In the genomic region with DNA sequence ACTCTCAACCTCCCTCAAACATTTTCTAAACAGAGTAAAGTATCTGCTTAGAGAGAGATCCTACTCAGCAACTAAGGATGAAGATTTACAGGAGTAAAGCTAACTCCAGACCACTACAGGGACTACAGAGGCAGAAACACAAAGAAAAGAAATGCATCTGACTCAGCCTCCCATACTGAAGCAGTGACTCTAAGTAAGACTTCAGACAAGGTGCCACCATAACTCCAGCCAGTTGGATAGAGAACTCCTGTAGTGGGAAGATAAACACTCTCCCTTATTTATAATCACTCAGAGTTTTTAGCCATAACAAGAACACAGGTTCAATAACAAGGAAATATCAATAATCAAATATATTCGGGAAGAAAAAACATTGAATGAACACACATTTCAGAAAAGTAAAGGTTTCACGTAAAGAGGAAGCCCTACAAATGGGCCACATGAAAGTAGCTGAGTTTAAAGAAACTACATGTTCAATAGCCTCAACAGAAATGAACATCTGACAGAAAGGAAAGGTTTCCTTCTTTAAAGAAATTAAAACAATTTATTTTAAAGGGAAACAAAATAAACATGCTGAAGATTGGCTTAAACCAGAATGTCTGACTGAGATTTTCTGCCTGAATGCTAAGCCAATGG, we compare ENCODE assay signal across 12 cellular contexts.
DNase-seq lines count a peak whose midpoint lies in the region; ATAC-seq, FAIRE-seq and TF ChIP-seq lines count a peak whose summit lies in the region.
"Had no signal": no experiment of that assay in that cellular context is flagged by ENCODE, and none has a peak within 500 bp of the region (broad histone marks: within the 10 kb centered on the region; RNA-seq: fewer than 3 reads in every experiment).

No MANE protein-coding gene starts in this region.

- 61 to 72% methylated on average over 2 of the region's 2 CpGs for WGBS in gastroesophageal sphincter (ENCODE audit: low coverage in 1 of 2), 2 donors

- H3K4me1 ChIP-seq in left lung (no peaks in the 10 kb centered on the region), gastroesophageal sphincter (no peaks in the 10 kb centered on the region)

- ATAC-seq in GM19455 (IDR thresholded peaks at IDR 0.05; ENCODE audit: unreplicated experiment): peak; percentile 46
- ATAC-seq in HG02798 (IDR thresholded peaks at IDR 0.05; ENCODE audit: poor library complexity, unreplicated experiment): peak; percentile 34
- peak; percentile 10 for ATAC-seq in HG03575 (IDR thresholded peaks at IDR 0.05; ENCODE audit: extremely low read depth, insufficient number of reproducible peaks, low FRiP score, unreplicated experiment)
- ATAC-seq in left lung: no peak
- ATAC-seq in gastroesophageal sphincter: no peak

- FAIRE-seq in GM18507 (lab: Jason Lieb, UNC): peak; percentile 66

- H3K36me3 ChIP-seq in left lung (no peaks in the 10 kb centered on the region), gastroesophageal sphincter (no peaks in the 10 kb centered on the region)

- intact Hi-C loops in left lung (cut with DNase I): no loop called here

- H3K27ac ChIP-seq in left lung (no peak overlapping the region), gastroesophageal sphincter (no peak overlapping the region)

- no peak for TF ChIP-seq POLR2A in gastroesophageal sphincter (IDR thresholded peaks at IDR 0.05)

- TF ChIP-seq CTCF in left lung (IDR thresholded peaks at IDR 0.05) (no peak), gastroesophageal sphincter (IDR thresholded peaks at IDR 0.05) (no peak)

- no peak for TF ChIP-seq EP300 in gastroesophageal sphincter (IDR thresholded peaks at IDR 0.05)

- no peak overlapping the region for H3K4me3 ChIP-seq in left lung
- no peak overlapping the region for H3K4me3 ChIP-seq in gastroesophageal sphincter

- H3K27me3 ChIP-seq in left lung: no peaks in the 10 kb centered on the region
- H3K27me3 ChIP-seq in gastroesophageal sphincter: no peaks in the 10 kb centered on the region

- DNase-seq in GM18507 (ENCODE audit: extremely low spot score, insufficient read length, low read depth) (no peak), inferior parietal cortex (ENCODE audit: extremely low spot score) (no peak), left lung (no peak), NCI-H146 treated with DMSO at 0.1 percent for 48 hours (lab: John Stamatoyannopoulos, UW; ENCODE audit: unreplicated experiment) (no peak)
- DNase-seq: activated CD4-positive, alpha-beta T cell treated with anti-CD3 and anti-CD28 coated beads, Interleukin-2, amount 10 ng/mL, durations not matched to agents 24 days and 14 days; activated T-cell treated with anti-CD3 and anti-CD28 coated beads, Interleukin-2, amount 50 U/mL, for 48 hours; Calu3; NCI-H1694 had no signal

- H3K9me3 ChIP-seq in left lung (no peaks in the 10 kb centered on the region), gastroesophageal sphincter (no peaks in the 10 kb centered on the region)

Comparison
In these comparisons a context has a peak if more than half of its experiments do, and no peak if none do; other contexts are left out.
1. ATAC-seq: peak in GM19455 (single experiment), HG02798 (single experiment) and HG03575 (single experiment); none in left lung (single experiment) and gastroesophageal sphincter (single experiment).